In genomic region chr9:110255417-110256141, GRCh38 we compare ENCODE assay signal across 8 cellular contexts. TPM values are rescaled to one million over a fixed set of nuclear protein-coding genes. Genes with fewer than 3 reads are reported as not detected.
DNase-seq lines count a peak whose midpoint lies in the region; ATAC-seq, FAIRE-seq and TF ChIP-seq lines count a peak whose summit lies in the region.

No MANE protein-coding gene starts in this region.

- DNase-seq in GM12892 (ENCODE audit: insufficient read length) (peak; percentile 34), HEK293T (ENCODE audit: extremely low spot score) (peak; percentile 44), MV-4-11 (lab: John Stamatoyannopoulos, UW) (peak; percentile 29), dorsolateral prefrontal cortex (peak in 8 of 10 donors; percentile 26 to 68 (median 44)), lung (ENCODE audit: low spot score) (peak; percentile 65), inferior parietal cortex (ENCODE audit: extremely low spot score) (no peak)
- peak; percentile 25 for DNase-seq in activated CD4-positive, alpha-beta T cell treated with anti-CD3 and anti-CD28 coated beads, Interleukin-2, amount 50 U/mL, for 4 hours
- peak in 2 of 3 experiments; percentile 16 to 64 for DNase-seq in stimulated activated CD4-positive, alpha-beta T cell treated with anti-CD3 and anti-CD28 coated beads, TNF-alpha, amount 100 ng/mL, for 24 hours (ENCODE audit: low read depth in 3 of 3)

- H3K4me1 ChIP-seq in lung (ENCODE audit: control insufficient read depth in 2 of 2, insufficient read depth in 2 of 2, low read length in 2 of 2), result peaks cover 6 to 8% of the 10 kb centered on the region in 2 donors

- H3K36me3 ChIP-seq in lung (ENCODE audit: control insufficient read depth in 2 of 2, insufficient read depth in 2 of 2, low read length in 2 of 2), result no peaks in the 10 kb centered on the region

- FAIRE-seq in GM12892 (lab: Jason Lieb, UNC), result no peak

- WGBS in lung, 2 donors, result 0% methylated on average over 54 of the region's 54 CpGs

- peak; percentile 34 for ATAC-seq in lung (ENCODE audit: insufficient read depth, low FRiP score)

- H3K4me3 ChIP-seq in dorsolateral prefrontal cortex, result peak overlapping the region; percentile 71 to 98 (median 91)
- peak overlapping the region; percentile 79 for H3K4me3 ChIP-seq in lung

- POLR2A ChIA-PET in HEK293T (lab: Yijun Ruan, JAX), result interaction anchor here (1.2 kb wide), 2 partner anchors 16 to 22 kb away, joined by 3 to 11 read pairs; no protein-coding TSS in a partner anchor

- TF ChIP-seq POLR2A in GM12892 (IDR thresholded peaks at IDR 0.05; ENCODE audit: low read depth, low read length), result peak; percentile 40; the same call in 1 of the 2 replicates

- peak in 2 of 56 donors; percentile 2 to 3 for TF ChIP-seq CTCF in dorsolateral prefrontal cortex (IDR thresholded peaks at IDR 0.05 in 54 of 56, conservative IDR thresholded peaks at IDR 0.05 in 2 of 56; ENCODE audit: low read depth in 1 of 56, partially characterized antibody in 56 of 56)
- no peak for TF ChIP-seq CTCF in lung (IDR thresholded peaks at IDR 0.05; ENCODE audit: control extremely low read depth, extremely low read depth)

- intact Hi-C loops in dorsolateral prefrontal cortex (cut with DNase I), result loop anchor here in 1 of 2 donors (5.0 kb wide), 1 partner anchor 322 kb away; the partner anchor contains the start of gene SVEP1

- CTCF ChIA-PET in HEK293T (lab: Yijun Ruan, JAX), result no interaction called here

- no peaks in the 10 kb centered on the region for H3K9me3 ChIP-seq in lung (ENCODE audit: control insufficient read depth in 2 of 2, insufficient read depth in 1 of 2, low read length in 1 of 2)

- H3K27me3 ChIP-seq in dorsolateral prefrontal cortex (no peaks in the 10 kb centered on the region), lung (ENCODE audit: control insufficient read depth, insufficient read depth) (no peaks in the 10 kb centered on the region)

- peak overlapping the region in 58 of 59 donors; percentile 39 to 96 (median 88) for H3K27ac ChIP-seq in dorsolateral prefrontal cortex
- H3K27ac ChIP-seq in lung (ENCODE audit: low read depth in 1 of 2, low read length in 1 of 2), result peak overlapping the region; percentile 81 to 96

TF ChIP-seq in HEK293T, 16 proteins besides CTCF, POLR2A, EP300 and RAD21:
- TF ChIP-seq CTBP1 (IDR thresholded peaks at IDR 0.05; ENCODE audit: borderline replicate concordance) (no peak), FOXA1 (IDR thresholded peaks at IDR 0.05) (no peak), ARNT (IDR thresholded peaks at IDR 0.05) (no peak), L3MBTL2 (conservative IDR thresholded peaks at IDR 0.05) (peak; percentile 33; the same call in 1 of the 2 replicates), SP1 (IDR thresholded peaks at IDR 0.05) (no peak), PKNOX1 (IDR thresholded peaks at IDR 0.05) (no peak)

RNA-seq across cellular contexts. Expression of gene TXN, which starts 0.7 kb away (rescaled TPM):
- polyA plus RNA-seq in GM12892 (2012; ENCODE audit: missing spikeins), result 722 TPM
- total RNA-seq in dorsolateral prefrontal cortex (100 to 1,000 TPM in 58 of 120 experiments, 10 to 100 TPM in 62; 47.1 to 137 (median 99.2) TPM), lung (100 to 1,000 TPM in 1 of 2 donors, 10 to 100 TPM in 1; 61.4 to 231 TPM)
- 100 to 1,000 TPM; 420 to 742 TPM for polyA plus RNA-seq in lung

RNA-seq across cellular contexts. Expression of gene C9orf152, which starts 47.6 kb away (rescaled TPM):
- 0.45 TPM for polyA plus RNA-seq in GM12892 (2012; ENCODE audit: missing spikeins)
- total RNA-seq in dorsolateral prefrontal cortex (under 1 TPM in 17 of 120 experiments, not detected in 103; 0.16 to 0.55 (median 0.22) TPM), lung (10 to 100 TPM; 12.4 to 16.8 TPM)
- 10 to 100 TPM in 1 of 2 donors, 1 to 10 TPM in 1; 4.2 to 10.1 TPM for polyA plus RNA-seq in lung

Comparison
In these comparisons a context has a peak if more than half of its experiments do, and no peak if none do; other contexts are left out.
1. RNA of gene C9orf152, which starts 47.6 kb away (total RNA-seq): 12.4 to 16.8 TPM in lung; 0.16 to 0.55 TPM in dorsolateral prefrontal cortex; every median in the first group is over 4 times any median in the second.